ENCODE assay signal across 8 cellular contexts in the genomic region with DNA sequence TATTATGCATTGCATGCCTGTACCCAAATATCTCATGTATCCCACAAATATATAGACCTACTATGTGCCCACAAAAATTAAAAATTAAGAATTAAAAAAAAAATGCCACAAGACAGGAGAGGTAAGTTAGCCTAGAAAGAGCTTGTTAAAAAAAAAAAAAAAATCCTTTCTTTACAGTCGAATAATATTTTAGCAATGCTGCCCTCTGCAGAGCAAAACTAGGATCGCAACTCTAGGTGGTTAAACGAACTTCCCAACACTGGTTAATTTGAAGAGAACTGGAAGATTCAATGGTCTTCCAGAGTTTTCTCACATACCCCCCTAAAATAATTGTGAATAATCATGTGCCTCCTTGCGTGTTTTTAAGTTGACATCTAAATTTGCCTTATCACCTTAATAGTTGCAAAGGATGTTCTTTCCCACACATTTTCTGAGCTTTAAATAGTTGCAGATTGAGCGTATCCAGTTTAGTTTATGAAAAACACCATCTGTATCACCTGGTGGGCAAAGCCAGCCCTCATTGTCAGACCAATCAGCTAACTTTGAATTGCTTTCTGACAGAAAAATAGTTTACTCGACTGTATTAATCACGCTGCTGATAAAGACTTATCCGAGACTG. TPM values are rescaled to one million over a fixed set of nuclear protein-coding genes. Genes with fewer than 3 reads are reported as not detected.
A peak's percentile ranks its signal among the peaks of the same experiment; 100 is the strongest.
DNase-seq lines count a peak whose midpoint lies in the region; ATAC-seq and TF ChIP-seq lines count a peak whose summit lies in the region.

No MANE protein-coding gene starts in this region.

- TF ChIP-seq CTCF in glutamatergic neuron (IDR thresholded peaks at IDR 0.05; ENCODE audit: partially characterized antibody, unreplicated experiment) (peak; percentile 77), psoas muscle (IDR thresholded peaks at IDR 0.05) (peak; percentile 75)

- H3K9me3 ChIP-seq in psoas muscle: no peaks in the 10 kb centered on the region

- no peak overlapping the region for H3K27ac ChIP-seq in psoas muscle

- H3K27me3 ChIP-seq in psoas muscle (ENCODE audit: insufficient read depth in 3 of 3, low read length in 2 of 3): no peaks in the 10 kb centered on the region

- peak; percentile 52 to 84 (median 69) for ATAC-seq in psoas muscle
- ATAC-seq in HG02981 (IDR thresholded peaks at IDR 0.05; ENCODE audit: unreplicated experiment): no peak
- ATAC-seq in GM19351 (IDR thresholded peaks at IDR 0.05; ENCODE audit: unreplicated experiment): no peak

- H3K4me1 ChIP-seq in psoas muscle: no peaks in the 10 kb centered on the region

- DNase-seq in COLO829 (ENCODE audit: low spot score) (peak; percentile 51), SHP77 (lab: John Stamatoyannopoulos, UW) (peak; percentile 3 to 18), glutamatergic neuron (peak; percentile 74), psoas muscle (peak; percentile 53 to 69)
- peak; percentile 82 for DNase-seq in Jurkat, Clone E6-1 (ENCODE audit: low read depth, low spot score)
- DNase-seq in activated naive CD4-positive, alpha-beta T cell (lab: John Stamatoyannopoulos, UW): peak; percentile 9 to 66 (median 52)

- no peaks in the 10 kb centered on the region for H3K27me3 Mint-ChIP-seq in glutamatergic neuron (ENCODE audit: unreplicated experiment)

- H3K9me3 Mint-ChIP-seq in glutamatergic neuron (ENCODE audit: unreplicated experiment): no peaks in the 10 kb centered on the region

- no peak overlapping the region for H3K4me3 Mint-ChIP-seq in glutamatergic neuron (ENCODE audit: unreplicated experiment)

- H3K4me1 Mint-ChIP-seq in glutamatergic neuron (ENCODE audit: low read depth, unreplicated experiment): no peaks in the 10 kb centered on the region

- H3K36me3 ChIP-seq in psoas muscle (ENCODE audit: insufficient read depth in 1 of 2, low read depth in 1 of 2): no peaks in the 10 kb centered on the region

- H3K4me3 ChIP-seq in Jurkat, Clone E6-1 (ENCODE audit: low read length): no peak overlapping the region
- H3K4me3 ChIP-seq in psoas muscle: no peak overlapping the region

- 45 to 48% (median 47%) methylated on average over 8 of the region's 8 CpGs for WGBS in psoas muscle, 3 donors

- no peaks in the 10 kb centered on the region for H3K36me3 Mint-ChIP-seq in glutamatergic neuron (ENCODE audit: unreplicated experiment)

- H3K27ac Mint-ChIP-seq in glutamatergic neuron (ENCODE audit: unreplicated experiment): no peak overlapping the region

- intact Hi-C loops in psoas muscle (cut with DNase I): loop anchor here (5.0 to 10.0 kb wide), 5 partner anchors 73 to 455 kb away; a partner anchor contains a TSS

RNA-seq across cellular contexts. Expression of a gene that starts 47.4 kb away (rescaled TPM):
- 170 TPM for polyA plus RNA-seq in Jurkat, Clone E6-1 (2012; ENCODE audit: insufficient read depth, insufficient read length)
- total RNA-seq in glutamatergic neuron (ENCODE audit: unreplicated experiment) (7.4 TPM), psoas muscle (10 to 100 TPM in 2 of 4 donors, 1 to 10 TPM in 2; 2.8 to 18.5 (median 10.3) TPM)
- 1 to 10 TPM; 3.1 to 8.2 (median 3.5) TPM for polyA plus RNA-seq in psoas muscle

Comparison
In these comparisons a context has a peak if more than half of its experiments do, and no peak if none do; other contexts are left out.
1. DNase-seq: peak in every context shown above with its lines; median percentile 82 in Jurkat, Clone E6-1; 74 in glutamatergic neuron; 61 in psoas muscle; 52 in activated naive CD4-positive, alpha-beta T cell; 51 in COLO829; 10 in SHP77.
2. ATAC-seq: peak in psoas muscle (4 of 4); none in HG02981 (single experiment) and GM19351 (single experiment).